1 cellular context compared by ENCODE assay signal in the genomic region with DNA sequence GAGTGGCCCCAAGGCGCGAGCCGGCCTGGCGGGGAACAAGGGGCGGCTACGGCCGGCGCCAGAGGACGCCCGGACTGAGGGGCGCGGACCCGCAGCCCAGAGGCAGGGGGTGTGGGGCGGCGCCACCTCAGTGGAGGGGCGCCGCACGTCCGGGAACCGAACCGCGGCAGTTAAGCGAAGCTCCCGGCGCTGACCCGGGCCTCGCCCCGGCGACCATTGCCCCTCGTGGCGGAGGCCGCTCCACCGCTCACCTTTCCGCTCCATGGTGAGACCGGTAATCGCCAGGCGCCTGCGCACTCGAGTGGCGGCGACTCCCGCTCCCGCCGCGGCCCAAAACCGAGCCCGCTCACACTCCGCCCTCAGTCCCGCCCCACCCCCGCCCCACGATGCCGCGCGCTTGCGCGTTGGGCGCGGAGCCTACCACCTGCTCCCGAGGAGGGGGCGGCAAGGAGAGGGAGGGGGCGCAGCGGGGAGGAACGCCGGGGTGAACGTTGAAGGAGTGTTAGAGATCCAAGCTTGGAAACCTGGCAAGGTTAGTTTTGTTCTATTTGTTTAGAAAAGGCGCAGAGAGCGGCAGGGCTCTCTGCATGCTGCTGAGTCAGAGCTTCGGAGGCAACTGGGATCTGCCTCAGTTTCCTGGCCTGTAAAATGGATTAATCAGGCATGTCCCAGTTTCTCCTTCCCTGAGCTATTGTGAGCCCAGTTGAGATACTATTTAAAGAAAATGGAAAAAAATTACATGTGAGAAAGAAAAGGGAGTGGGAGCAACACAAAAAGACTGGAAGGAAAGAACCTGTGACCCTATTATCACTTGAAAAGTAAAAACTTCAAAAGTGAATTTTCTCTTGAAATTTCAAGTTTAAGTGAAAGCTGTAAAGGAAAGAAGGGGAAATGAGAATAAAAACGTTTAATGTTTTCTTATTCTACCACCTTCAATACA.
TF ChIP-seq lines count a peak whose summit lies in the region.

SRPK1 (minus strand) TSS at position 306 of the 940 bp plus-strand sequence; CDS start at position 264, 42 bp downstream.

TF ChIP-seq in HepG2, 621 proteins besides CTCF, POLR2A, EP300 and RAD21 (continued from another document and continues in another):
- TF ChIP-seq, protein P1, sequence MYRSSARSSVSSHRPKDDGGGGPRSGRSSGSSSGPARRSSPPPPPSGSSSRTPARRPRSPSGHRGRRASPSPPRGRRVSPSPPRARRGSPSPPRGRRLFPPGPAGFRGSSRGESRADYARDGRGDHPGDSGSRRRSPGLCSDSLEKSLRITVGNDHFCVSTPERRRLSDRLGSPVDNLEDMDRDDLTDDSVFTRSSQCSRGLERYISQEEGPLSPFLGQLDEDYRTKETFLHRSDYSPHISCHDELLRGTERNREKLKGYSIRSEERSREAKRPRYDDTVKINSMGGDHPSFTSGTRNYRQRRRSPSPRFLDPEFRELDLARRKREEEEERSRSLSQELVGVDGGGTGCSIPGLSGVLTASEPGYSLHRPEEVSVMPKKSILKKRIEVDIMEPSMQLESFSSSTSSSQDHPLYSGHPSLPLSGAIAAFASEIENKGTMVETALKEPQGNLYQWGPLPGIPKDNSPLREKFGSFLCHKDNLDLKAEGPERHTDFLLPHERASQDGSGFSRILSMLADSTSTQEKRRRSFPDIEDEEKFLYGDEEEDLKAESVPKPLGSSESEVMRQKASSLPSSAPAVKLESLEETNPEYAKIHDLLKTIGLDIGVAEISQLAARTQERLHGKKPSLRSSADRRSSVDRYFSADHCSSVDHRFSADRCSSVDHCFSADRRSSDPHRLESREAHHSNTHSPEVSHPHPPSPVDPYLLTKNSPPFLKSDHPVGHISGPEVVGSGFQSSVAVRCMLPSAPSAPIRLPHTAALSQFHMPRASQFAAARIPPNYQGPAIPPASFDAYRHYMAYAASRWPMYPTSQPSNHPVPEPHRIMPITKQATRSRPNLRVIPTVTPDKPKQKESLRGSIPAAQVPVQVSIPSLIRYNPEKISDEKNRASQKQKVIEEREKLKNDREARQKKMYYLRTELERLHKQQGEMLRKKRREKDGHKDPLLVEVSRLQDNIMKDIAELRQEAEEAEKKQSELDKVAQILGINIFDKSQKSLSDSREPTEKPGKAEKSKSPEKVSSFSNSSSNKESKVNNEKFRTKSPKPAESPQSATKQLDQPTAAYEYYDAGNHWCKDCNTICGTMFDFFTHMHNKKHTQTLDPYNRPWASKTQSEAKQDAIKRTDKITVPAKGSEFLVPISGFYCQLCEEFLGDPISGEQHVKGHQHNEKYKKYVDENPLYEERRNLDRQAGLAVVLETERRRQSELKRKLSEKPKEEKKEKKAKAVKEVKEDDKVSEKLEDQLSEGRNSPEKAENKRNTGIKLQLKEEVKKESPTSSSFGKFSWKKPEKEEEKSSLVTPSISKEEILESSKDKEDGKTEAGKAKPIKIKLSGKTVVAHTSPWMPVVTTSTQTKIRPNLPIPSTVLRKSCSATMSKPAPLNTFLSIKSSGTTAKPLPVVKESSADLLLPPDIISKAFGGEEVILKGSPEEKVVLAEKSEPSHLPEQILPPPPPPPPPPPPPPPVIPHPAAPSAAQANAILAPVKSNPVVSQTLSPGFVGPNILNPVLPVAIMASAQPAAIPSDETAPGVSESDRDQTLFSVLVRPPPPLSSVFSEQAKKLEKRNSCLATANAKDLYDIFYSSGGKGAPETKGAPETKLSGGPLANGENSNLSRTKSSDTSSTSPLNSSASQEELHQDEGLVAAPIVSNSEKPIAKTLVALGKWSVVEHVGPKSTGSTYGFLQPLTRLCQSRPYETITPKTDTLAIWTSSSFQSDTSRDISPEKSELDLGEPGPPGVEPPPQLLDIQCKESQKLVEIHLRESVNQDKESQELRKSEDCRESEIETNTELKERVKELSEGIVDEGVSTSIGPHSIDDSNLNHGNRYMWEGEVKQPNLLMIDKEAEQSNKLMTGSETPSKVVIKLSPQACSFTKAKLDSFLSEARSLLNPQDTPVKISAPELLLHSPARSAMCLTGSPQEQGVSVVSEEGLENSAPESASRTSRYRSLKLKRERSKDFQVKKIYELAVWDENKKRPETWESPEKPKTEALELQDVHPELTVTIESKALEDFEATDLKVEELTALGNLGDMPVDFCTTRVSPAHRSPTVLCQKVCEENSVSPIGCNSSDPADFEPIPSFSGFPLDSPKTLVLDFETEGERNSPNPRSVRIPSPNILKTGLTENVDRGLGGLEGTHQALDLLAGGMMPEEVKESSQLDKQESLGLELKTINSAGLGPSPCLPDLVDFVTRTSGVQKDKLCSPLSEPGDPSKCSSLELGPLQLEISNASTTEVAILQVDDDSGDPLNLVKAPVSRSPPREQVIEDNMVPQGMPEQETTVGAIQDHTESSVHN (CRISPR knock-in tag; IDR thresholded peaks at IDR 0.05) = peak; percentile 74; the same call in 1 of the 2 replicates
- peak; percentile 55; the same call in 1 of the 2 replicates for TF ChIP-seq ZNF143 (CRISPR knock-in tag; IDR thresholded peaks at IDR 0.05)
- TF ChIP-seq SNAI1 (CRISPR knock-in tag; IDR thresholded peaks at IDR 0.05; ENCODE audit: borderline replicate concordance) = peak; percentile 75; the same call in 1 of the 2 replicates
- peak; percentile 81 for TF ChIP-seq E2F5 (CRISPR knock-in tag; conservative IDR thresholded peaks at IDR 0.05)
- TF ChIP-seq ZNF430 (CRISPR knock-in tag; IDR thresholded peaks at IDR 0.05) = peak; percentile 75; the same call in 1 of the 2 replicates
- peak; percentile 92 for TF ChIP-seq RBFOX2 (IDR thresholded peaks at IDR 0.05; ENCODE audit: low read depth, low read length)
- TF ChIP-seq ATF2 (CRISPR knock-in tag; IDR thresholded peaks at IDR 0.05) = peak; percentile 63; the same call in 1 of the 2 replicates
- no peak for TF ChIP-seq ATM (IDR thresholded peaks at IDR 0.05; ENCODE audit: borderline replicate concordance)
- TF ChIP-seq HNRNPL (IDR thresholded peaks at IDR 0.05; ENCODE audit: low read depth, low read length) = no peak
- TF ChIP-seq BRD4 (CRISPR knock-in tag; IDR thresholded peaks at IDR 0.05) = peak; percentile 83
- TF ChIP-seq GFI1 (CRISPR knock-in tag; IDR thresholded peaks at IDR 0.05; ENCODE audit: borderline replicate concordance) = no peak
- peak; percentile 83 for TF ChIP-seq SALL1 (CRISPR knock-in tag; IDR thresholded peaks at IDR 0.05)
- no peak for TF ChIP-seq FOXP1 (IDR thresholded peaks at IDR 0.05)
- TF ChIP-seq FOXP1 (CRISPR knock-in tag; IDR thresholded peaks at IDR 0.05) = no peak
- TF ChIP-seq ZBTB38 (CRISPR knock-in tag; IDR thresholded peaks at IDR 0.05) = peak; percentile 92
- no peak for TF ChIP-seq RBAK (CRISPR knock-in tag; IDR thresholded peaks at IDR 0.05)
- TF ChIP-seq ZNF382 (CRISPR knock-in tag; IDR thresholded peaks at IDR 0.05; ENCODE audit: borderline replicate concordance) = no peak
- TF ChIP-seq ZNF3 (CRISPR knock-in tag; IDR thresholded peaks at IDR 0.05) = peak; percentile 58; the same call in 1 of the 2 replicates
- TF ChIP-seq ZNF225 (CRISPR knock-in tag; IDR thresholded peaks at IDR 0.05) = peak; percentile 88
- peak; percentile 94 for TF ChIP-seq ERF (CRISPR knock-in tag; IDR thresholded peaks at IDR 0.05)
- TF ChIP-seq ZNF780A (CRISPR knock-in tag; IDR thresholded peaks at IDR 0.05) = no peak
- peak; percentile 39; the same call in 1 of the 2 replicates for TF ChIP-seq ELF3 (CRISPR knock-in tag; IDR thresholded peaks at IDR 0.05)
- TF ChIP-seq GRHL1 (CRISPR knock-in tag; conservative IDR thresholded peaks at IDR 0.05) = no peak
- TF ChIP-seq HMG20A (CRISPR knock-in tag; IDR thresholded peaks at IDR 0.05; ENCODE audit: borderline replicate concordance) = no peak; the same call in 1 of the 2 replicates
- TF ChIP-seq ZIK1 (CRISPR knock-in tag; IDR thresholded peaks at IDR 0.05; ENCODE audit: borderline replicate concordance, low read depth) = peak; percentile 91; the same call in 1 of the 2 replicates
- TF ChIP-seq ZNF687 (CRISPR knock-in tag; IDR thresholded peaks at IDR 0.05) = peak; percentile 91
- peak; percentile 87; the same call in 1 of the 2 replicates for TF ChIP-seq ZSCAN21 (CRISPR knock-in tag; IDR thresholded peaks at IDR 0.05; ENCODE audit: borderline replicate concordance)
- TF ChIP-seq SKIL (CRISPR knock-in tag; IDR thresholded peaks at IDR 0.05; ENCODE audit: borderline replicate concordance) = no peak
- no peak for TF ChIP-seq ZNF660 (CRISPR knock-in tag; IDR thresholded peaks at IDR 0.05; ENCODE audit: borderline replicate concordance, low read depth)
- TF ChIP-seq, protein P2, sequence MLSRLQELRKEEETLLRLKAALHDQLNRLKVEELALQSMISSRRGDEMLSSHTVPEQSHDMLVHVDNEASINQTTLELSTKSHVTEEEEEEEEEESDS (CRISPR knock-in tag; IDR thresholded peaks at IDR 0.05; ENCODE audit: borderline replicate concordance) = peak; percentile 94; the same call in 1 of the 2 replicates
- peak; percentile 53; the same call in 1 of the 2 replicates for TF ChIP-seq MTA1 (CRISPR knock-in tag; IDR thresholded peaks at IDR 0.05; ENCODE audit: borderline replicate concordance)
- TF ChIP-seq, protein P3, sequence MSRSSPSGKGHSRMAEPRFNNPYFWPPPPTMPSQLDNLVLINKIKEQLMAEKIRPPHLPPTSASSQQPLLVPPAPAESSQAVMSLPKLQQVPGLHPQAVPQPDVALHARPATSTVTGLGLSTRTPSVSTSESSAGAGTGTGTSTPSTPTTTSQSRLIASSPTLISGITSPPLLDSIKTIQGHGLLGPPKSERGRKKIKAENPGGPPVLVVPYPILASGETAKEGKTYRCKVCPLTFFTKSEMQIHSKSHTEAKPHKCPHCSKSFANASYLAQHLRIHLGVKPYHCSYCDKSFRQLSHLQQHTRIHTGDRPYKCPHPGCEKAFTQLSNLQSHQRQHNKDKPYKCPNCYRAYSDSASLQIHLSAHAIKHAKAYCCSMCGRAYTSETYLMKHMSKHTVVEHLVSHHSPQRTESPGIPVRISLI (CRISPR knock-in tag; IDR thresholded peaks at IDR 0.05; ENCODE audit: borderline replicate concordance) = no peak; the same call in 1 of the 2 replicates
- peak; percentile 46; the same call in 1 of the 2 replicates for TF ChIP-seq NFKBIZ (CRISPR knock-in tag; IDR thresholded peaks at IDR 0.05)
